15 cellular contexts compared by ENCODE assay signal in genomic region chr3:53581671-53582070, GRCh38.
DNase-seq lines count a peak whose midpoint lies in the region; ATAC-seq and TF ChIP-seq lines count a peak whose summit lies in the region.
"Had no signal": no experiment of that assay in that cellular context is flagged by ENCODE, and none has a peak within 500 bp of the region (broad histone marks: within the 10 kb centered on the region; RNA-seq: fewer than 3 reads in every experiment).

No MANE protein-coding gene starts in this region.

- H3K4me3 Mint-ChIP-seq in activated CD8-positive, alpha-beta T cell treated with anti-CD3 and anti-CD28 coated beads, Interleukin-2, amount 10 ng/mL, durations not matched to agents 7 days and 5 days, result no peak overlapping the region
- H3K4me3 Mint-ChIP-seq: naive thymus-derived CD8-positive, alpha-beta T cell had no signal

- peaks cover 4% of the 10 kb centered on the region for H3K27me3 Mint-ChIP-seq in activated CD8-positive, alpha-beta T cell treated with anti-CD3 and anti-CD28 coated beads, Interleukin-2, amount 10 ng/mL, durations not matched to agents 7 days and 5 days (ENCODE audit: low read depth)

- CTCF ChIA-PET in activated CD8-positive, alpha-beta T cell treated with anti-CD3 and anti-CD28 coated beads, Interleukin-2, amount 10 ng/mL, durations not matched to agents 7 days and 5 days (lab: Charles Lee), result no interaction called here

- peaks cover 4% of the 10 kb centered on the region for H3K4me1 Mint-ChIP-seq in activated CD8-positive, alpha-beta T cell treated with anti-CD3 and anti-CD28 coated beads, Interleukin-2, amount 10 ng/mL, durations not matched to agents 7 days and 5 days (ENCODE audit: low read depth)
- H3K4me1 Mint-ChIP-seq: naive thymus-derived CD8-positive, alpha-beta T cell had no signal

- no peak overlapping the region for H3K4me3 ChIP-seq in Jurkat, Clone E6-1 (ENCODE audit: low read length)
- no peak overlapping the region for H3K4me3 ChIP-seq in coronary artery
- H3K4me3 ChIP-seq: colonic mucosa, right atrium auricular region, SJCRH30 had no signal

- no peak for TF ChIP-seq CTCF in coronary artery (IDR thresholded peaks at IDR 0.05)

- peak; percentile 65 for ATAC-seq in activated CD8-positive, alpha-beta T cell treated with anti-CD3 and anti-CD28 coated beads, Interleukin-2, amount 10 ng/mL, durations not matched to agents 7 days and 5 days
- ATAC-seq in GM18520 (IDR thresholded peaks at IDR 0.05; ENCODE audit: unreplicated experiment), result no peak
- no peak for ATAC-seq in HG03439 (IDR thresholded peaks at IDR 0.05; ENCODE audit: unreplicated experiment)
- ATAC-seq: naive thymus-derived CD8-positive, alpha-beta T cell had no signal

- H3K9me3 Mint-ChIP-seq in activated CD8-positive, alpha-beta T cell treated with anti-CD3 and anti-CD28 coated beads, Interleukin-2, amount 10 ng/mL, durations not matched to agents 7 days and 5 days (ENCODE audit: insufficient read depth), result no peaks in the 10 kb centered on the region
- H3K9me3 Mint-ChIP-seq: naive thymus-derived CD8-positive, alpha-beta T cell had no signal

- POLR2A ChIA-PET in activated CD8-positive, alpha-beta T cell treated with anti-CD3 and anti-CD28 coated beads, Interleukin-2, amount 10 ng/mL, durations not matched to agents 7 days and 5 days (lab: Charles Lee), result interaction anchor here (0.6 kb wide), 1 partner anchor 272 kb away, joined by 5 read pairs; no protein-coding TSS in a partner anchor

- H3K27ac Mint-ChIP-seq in activated CD8-positive, alpha-beta T cell treated with anti-CD3 and anti-CD28 coated beads, Interleukin-2, amount 10 ng/mL, durations not matched to agents 7 days and 5 days, result no peak overlapping the region

- H3K27ac ChIP-seq in coronary artery, result no peak overlapping the region
- H3K27ac ChIP-seq: C4-2B, colonic mucosa, right atrium auricular region, SJCRH30 had no signal

- peak; percentile 3 for DNase-seq in EH (ENCODE audit: low read depth)
- peak; percentile 81 for DNase-seq in Jurkat, Clone E6-1 (ENCODE audit: low read depth, low spot score)
- no peak for DNase-seq in activated CD8-positive, alpha-beta T cell treated with anti-CD3 and anti-CD28 coated beads, Interleukin-2, amount 10 ng/mL, durations not matched to agents 7 days and 5 days
- peak; percentile 23 for DNase-seq in islet precursor cell
- DNase-seq in coronary artery (ENCODE audit: low spot score), result no peak
- DNase-seq: colonic mucosa; Karpas-422; naive thymus-derived CD8-positive, alpha-beta T cell; NK-92 treated with Interleukin-12 subunit alpha and Interleukin-12 subunit beta, amount 100 ng/mL, for 24 hours; SJCRH30; stimulated activated CD4-positive, alpha-beta T cell treated with anti-CD3 and anti-CD28 coated beads, Interleukin-2, amount 100 ng/mL, for 48 hours had no signal

- no peaks in the 10 kb centered on the region for H3K36me3 Mint-ChIP-seq in activated CD8-positive, alpha-beta T cell treated with anti-CD3 and anti-CD28 coated beads, Interleukin-2, amount 10 ng/mL, durations not matched to agents 7 days and 5 days (ENCODE audit: low read depth)
- H3K36me3 Mint-ChIP-seq: naive thymus-derived CD8-positive, alpha-beta T cell had no signal

Comparison
In these comparisons a context has a peak if more than half of its experiments do, and no peak if none do; other contexts are left out.
1. DNase-seq: peak in EH (single experiment), Jurkat, Clone E6-1 (single experiment) and islet precursor cell (single experiment); none in activated CD8-positive, alpha-beta T cell treated with anti-CD3 and anti-CD28 coated beads, Interleukin-2, amount 10 ng/mL, durations not matched to agents 7 days and 5 days (single experiment) and coronary artery (single experiment).